In genomic region chr12:109842021-109842420, GRCh38 we compare ENCODE assay signal across 1 cellular context.
TF ChIP-seq lines count a peak whose summit lies in the region.

No MANE protein-coding gene starts in this region.

TF ChIP-seq in IMR-90, 13 proteins besides CTCF, POLR2A, EP300 and RAD21:
- TF ChIP-seq BHLHE40 (IDR thresholded peaks at IDR 0.05; ENCODE audit: low read depth, low read length) (no peak), CHD1 (IDR thresholded peaks at IDR 0.05; ENCODE audit: low read depth, low read length) (no peak), ELK1 (IDR thresholded peaks at IDR 0.05; ENCODE audit: borderline replicate concordance, low read depth, low read length) (no peak), NFE2L2 (IDR thresholded peaks at IDR 0.05; ENCODE audit: low read depth, low read length) (no peak), MAZ (IDR thresholded peaks at IDR 0.05; ENCODE audit: borderline replicate concordance, low read depth, low read length) (no peak), MAFK (IDR thresholded peaks at IDR 0.05; ENCODE audit: low read depth, low read length) (no peak), SMC3 (IDR thresholded peaks at IDR 0.05; ENCODE audit: low read depth, low read length) (no peak), FOS (IDR thresholded peaks at IDR 0.05; ENCODE audit: low read depth, low read length) (no peak), USF2 (IDR thresholded peaks at IDR 0.05; ENCODE audit: low read depth, low read length) (no peak), RFX5 (IDR thresholded peaks at IDR 0.05; ENCODE audit: low read depth, low read length) (no peak), MXI1 (IDR thresholded peaks at IDR 0.05; ENCODE audit: borderline replicate concordance, low read depth, low read length) (no peak), CEBPB (IDR thresholded peaks at IDR 0.05; ENCODE audit: low read depth, low read length) (no peak), RCOR1 (IDR thresholded peaks at IDR 0.05; ENCODE audit: insufficient replicate concordance, low read length) (no peak)
TF ChIP-seq in IMR-90: peak in this region for 0.
